Comparison of ENCODE assay signal across 8 cellular contexts in genomic region chr15:75024102-75024636, GRCh38. TPM values are rescaled to one million over a fixed set of nuclear protein-coding genes. Genes with fewer than 3 reads are reported as not detected.
DNase-seq lines count a peak whose midpoint lies in the region; ATAC-seq, FAIRE-seq and TF ChIP-seq lines count a peak whose summit lies in the region.

No MANE protein-coding gene starts in this region.

- TF ChIP-seq RAD21 in K562 (CRISPR knock-in tag; conservative IDR thresholded peaks at IDR 0.05 in 1 of 2, IDR thresholded peaks at IDR 0.05 in 1 of 2): no peak

- DNase-seq in activated naive CD4-positive, alpha-beta T cell (lab: John Stamatoyannopoulos, UW): no peak
- DNase-seq in NCI-H69 (lab: John Stamatoyannopoulos, UW): peak; percentile 36
- peak in 2 of 4 experiments; percentile 42 to 53 for DNase-seq in K562 (ENCODE audit: extremely low read depth in 1 of 4, low spot score in 3 of 4)
- DNase-seq in kidney: no peak
- DNase-seq in stomach: no peak
- DNase-seq in COLO829 (ENCODE audit: low spot score): no peak

- TF ChIP-seq EP300 in K562 (IDR thresholded peaks at IDR 0.05; ENCODE audit: low read length) (no peak), stomach (IDR thresholded peaks at IDR 0.05) (no peak)

- no peaks in the 10 kb centered on the region for H3K9me3 Mint-ChIP-seq in activated naive CD4-positive, alpha-beta T cell treated with anti-CD3 and anti-CD28 coated beads, Interleukin-2, amount 50 U/mL, for 24 hours

- peak; percentile 38 for ATAC-seq in K562
- ATAC-seq in GM19328 (IDR thresholded peaks at IDR 0.05; ENCODE audit: unreplicated experiment): no peak

- no TSS peak for BruUV-seq in K562 (replicated peaks; lab: Mats Ljungman, UMichigan)

- H3K4me2 ChIP-seq in K562 (ENCODE audit: insufficient read depth, low read length): peak overlapping the region; percentile 96

- H3K4me3 ChIP-seq in K562: peak overlapping the region; percentile 80
- peak overlapping the region; percentile 90 to 96 for H3K4me3 ChIP-seq in kidney (ENCODE audit: low read length in 2 of 2)
- H3K4me3 ChIP-seq in stomach: peak overlapping the region; percentile 74 to 94 (median 81)

- TF ChIP-seq POLR2A in K562 (conservative IDR thresholded peaks at IDR 0.05) (no peak), stomach (IDR thresholded peaks at IDR 0.05) (no peak)

- peak overlapping the region; percentile 97 for H3K27ac Mint-ChIP-seq in activated naive CD4-positive, alpha-beta T cell treated with anti-CD3 and anti-CD28 coated beads, Interleukin-2, amount 50 U/mL, for 24 hours

- peaks cover 12% of the 10 kb centered on the region for H3K36me3 ChIP-seq in K562 (ENCODE audit: control insufficient read depth, insufficient read depth, low read length)
- H3K36me3 ChIP-seq in kidney (ENCODE audit: control insufficient read depth in 1 of 2, insufficient read depth in 2 of 2, low read length in 2 of 2): no peaks in the 10 kb centered on the region
- peaks cover 0 to 9% (median 3%) of the 10 kb centered on the region in 4 donors for H3K36me3 ChIP-seq in stomach

- FAIRE-seq in K562 (lab: Jason Lieb, UNC): peak; percentile 83
- FAIRE-seq in kidney (lab: Jason Lieb, UNC): no peak

- H2AFZ ChIP-seq in K562 (ENCODE audit: low read depth, low read length): peak overlapping the region; percentile 91

- H3K79me2 ChIP-seq in K562 (ENCODE audit: control insufficient read depth, insufficient read depth, low read length): peaks cover 19% of the 10 kb centered on the region

- in situ Hi-C loops in K562 (cut with MboI): loop anchor here (10.0 kb wide), 1 partner anchor 651 kb away; no protein-coding TSS in a partner anchor

- H3K9me3 ChIP-seq in K562 (replicated peaks; ENCODE audit: control insufficient read depth, insufficient read depth, low read depth, low read length): no peaks in the 10 kb centered on the region
- no peaks in the 10 kb centered on the region for H3K9me3 ChIP-seq in kidney (ENCODE audit: control insufficient read depth in 1 of 2, low read length in 2 of 2)
- H3K9me3 ChIP-seq in stomach: no peaks in the 10 kb centered on the region

- no peaks in the 10 kb centered on the region for H4K20me1 ChIP-seq in K562 (replicated peaks; ENCODE audit: control insufficient read depth, insufficient read depth, low read length)

- H3K27me3 ChIP-seq in K562 (ENCODE audit: control insufficient read depth in 2 of 2, insufficient read depth in 2 of 2, low read length in 2 of 2) (no peaks in the 10 kb centered on the region), stomach (no peaks in the 10 kb centered on the region)

- H3K27ac ChIP-seq in K562 (ENCODE audit: extremely low read depth, low read depth, low read length) (peak overlapping the region; percentile 95), kidney (ENCODE audit: low read depth in 2 of 2, low read length in 2 of 2) (peak overlapping the region; percentile 84 to 89), stomach (peak overlapping the region in 4 of 5 donors; percentile 85 to 93 (median 92))

- no peaks in the 10 kb centered on the region for H3K9me1 ChIP-seq in K562 (ENCODE audit: control insufficient read depth, insufficient read depth, low read length)

- intact Hi-C loops in K562 (cut with micrococcal nuclease) (no loop called here), kidney (cut with DNase I) (no loop called here), stomach (cut with DNase I; ENCODE audit: low total_unique reads) (no loop called here)

- H3K36me3 Mint-ChIP-seq in activated naive CD4-positive, alpha-beta T cell treated with anti-CD3 and anti-CD28 coated beads, Interleukin-2, amount 50 U/mL, for 24 hours: no peaks in the 10 kb centered on the region

- H3K9ac ChIP-seq in K562 (ENCODE audit: insufficient read depth in 1 of 2, low read depth in 2 of 2, low read length in 2 of 2): peak overlapping the region; percentile 98 to 100
- peak overlapping the region; percentile 94 to 98 for H3K9ac ChIP-seq in kidney (ENCODE audit: low read length in 2 of 2)

- H3K4me3 Mint-ChIP-seq in activated naive CD4-positive, alpha-beta T cell treated with anti-CD3 and anti-CD28 coated beads, Interleukin-2, amount 50 U/mL, for 24 hours: peak overlapping the region; percentile 96

- H3K4me1 ChIP-seq in K562 (replicated peaks in 1 of 2; ENCODE audit: control insufficient read depth in 2 of 2, insufficient read depth in 2 of 2, low read length in 2 of 2) (peaks cover 17 to 23% of the 10 kb centered on the region in 2 experiments; a peak in 4 of 5 replicates), kidney (ENCODE audit: control insufficient read depth in 1 of 2, insufficient read depth in 1 of 2, low read depth in 1 of 2, low read length in 2 of 2) (peaks cover 5 to 15% of the 10 kb centered on the region in 2 donors), stomach (peaks cover 11 to 31% (median 23%) of the 10 kb centered on the region in 4 donors)

- TF ChIP-seq CTCF in K562 (IDR thresholded peaks at IDR 0.05 in 2 of 3, conservative IDR thresholded peaks at IDR 0.05 in 1 of 3; ENCODE audit: insufficient read depth in 2 of 3, low read depth in 1 of 3, low read length in 3 of 3) (no peak), kidney (IDR thresholded peaks at IDR 0.05; ENCODE audit: borderline replicate concordance, extremely low read depth, insufficient read depth) (no peak), stomach (IDR thresholded peaks at IDR 0.05) (no peak)

- 1% methylated on average over 5 of the region's 5 CpGs for WGBS in K562 (ENCODE audit: insufficient coverage, low coverage, missing lambda C conversion rate)
- WGBS in stomach, 5 donors: 22 to 27% (median 24%) methylated on average over 5 of the region's 5 CpGs

- POLR2A ChIA-PET in K562 (lab: Yijun Ruan, JAX): interaction anchor here (0.7 to 2.1 kb wide), 12 partner anchors 8 to 429 kb away, joined by 4 to 18 read pairs (median 6); no protein-coding TSS in a partner anchor

- no peaks in the 10 kb centered on the region for H3K27me3 Mint-ChIP-seq in activated naive CD4-positive, alpha-beta T cell treated with anti-CD3 and anti-CD28 coated beads, Interleukin-2, amount 50 U/mL, for 24 hours

- peaks cover 20% of the 10 kb centered on the region for H3K4me1 Mint-ChIP-seq in activated naive CD4-positive, alpha-beta T cell treated with anti-CD3 and anti-CD28 coated beads, Interleukin-2, amount 50 U/mL, for 24 hours

- CTCF ChIA-PET in K562 (lab: Yijun Ruan, JAX; ENCODE audit: low intra/inter-chr PET ratio): no interaction called here

TF ChIP-seq in K562, 482 proteins besides CTCF, POLR2A, EP300 and RAD21:
- TF ChIP-seq SPI1 (IDR thresholded peaks at IDR 0.05; ENCODE audit: borderline replicate concordance, low read depth, low read length) (peak; percentile 54; the same call in 1 of the 2 replicates), MAFG (tag; conservative IDR thresholded peaks at IDR 0.05) (0 out of 2 replicates have a peak, but pooled peaks have one; percentile 41), PTBP1 (IDR thresholded peaks at IDR 0.05; ENCODE audit: low read depth, low read length) (no peak), GABPB1 (CRISPR knock-in tag; IDR thresholded peaks at IDR 0.05) (no peak)

RNA-seq across cellular contexts. Expression of gene PPCDC, which starts 0.8 kb away (rescaled TPM):
- 20.0 and 54.1 TPM in 2 replicates for total RNA-seq in K562 (2011; cell fraction: chromatin; rRNA removed; ENCODE audit: low replicate concordance)
- total RNA-seq in K562 (2011; cell fraction: nucleolus; rRNA removed): 31.7 TPM in 2 replicates
- 24.1 and 30.8 TPM in 2 replicates for total RNA-seq in K562 (2011; cell fraction: nucleoplasm; rRNA removed)
- total RNA-seq in K562 (2014; rRNA removed): 16.3 and 17.1 TPM in 2 replicates
- total RNA-seq in K562 (2014; rRNA removed; fragmentation: Illumina TruSeq; extraction: Trizol): 6.4 and 10.9 TPM in 2 replicates
- 9.7 and 13.5 TPM in 2 replicates for total RNA-seq in K562 (2015; rRNA removed; fragmentation: Illumina TruSeq; extraction: Trizol)
- total RNA-seq in K562 (2021): 15.2 and 16.7 TPM in 2 replicates
- 16.7 and 17.9 TPM in 2 replicates for polyA plus RNA-seq in K562 (2011; rRNA removed)
- 26.9 and 55.6 TPM in 2 replicates for polyA plus RNA-seq in K562 (2011; cell fraction: cytosol; rRNA removed)
- polyA plus RNA-seq in K562 (2011; cell fraction: nucleus; rRNA removed): 22.7 and 31.8 TPM in 2 replicates
- 11.4 and 15.7 TPM in 2 replicates for polyA plus RNA-seq in K562 (2012)
- 21.7 and 24.9 TPM in 2 replicates for polyA plus RNA-seq in K562 (2014; fragmentation: Illumina TruSeq; extraction: Trizol)
- polyA plus RNA-seq in K562 (2014; fragmentation: Nextera tagmentation; extraction: Ambion mirVana): 10 to 100 TPM; 50.0 to 53.6 TPM
- polyA plus RNA-seq in K562 (2014; rRNA removed): 34.8 and 41.6 TPM in 2 replicates
- polyA minus RNA-seq in K562 (2011; rRNA and poly(A)+ RNA removed): 6.7 and 7.8 TPM in 2 replicates
- 6.4 and 9.0 TPM in 2 replicates for polyA minus RNA-seq in K562 (2011; cell fraction: cytosol; rRNA and poly(A)+ RNA removed)
- 12.3 and 15.2 TPM in 2 replicates for polyA minus RNA-seq in K562 (2011; cell fraction: nucleus; rRNA and poly(A)+ RNA removed)
- total RNA-seq in kidney: 16.3 TPM
- 25.3 TPM for polyA plus RNA-seq in kidney (ENCODE audit: insufficient read depth, low read depth, low replicate concordance)
- total RNA-seq in stomach: 10 to 100 TPM in 4 of 5 donors, 1 to 10 TPM in 1; 3.2 to 74.1 (median 35.7) TPM
- polyA plus RNA-seq in stomach: 10 to 100 TPM; 19.7 to 24.6 (median 21.0) TPM

RNA-seq across cellular contexts. Expression of gene SCAMP5, which starts 28.8 kb away (rescaled TPM):
- total RNA-seq in K562 (2011; cell fraction: chromatin; rRNA removed; ENCODE audit: low replicate concordance): not detected in 2 replicates
- 0.33 TPM in 1 of 2 replicates, not detected in the other for total RNA-seq in K562 (2011; cell fraction: nucleolus; rRNA removed)
- total RNA-seq in K562 (2011; cell fraction: nucleoplasm; rRNA removed): not detected in 2 replicates
- total RNA-seq in K562 (2014; rRNA removed) (not detected in 2 replicates), K562 (2014; rRNA removed; fragmentation: Illumina TruSeq; extraction: Trizol) (not detected in 2 replicates), K562 (2015; rRNA removed; fragmentation: Illumina TruSeq; extraction: Trizol) (0.08 and 0.11 TPM in 2 replicates), K562 (2021) (0.27 and 0.31 TPM in 2 replicates), kidney (13.4 TPM), stomach (10 to 100 TPM in 3 of 5 donors, 1 to 10 TPM in 2; 1.8 to 70.1 (median 13.4) TPM)
- polyA plus RNA-seq in K562 (2011; rRNA removed) (0.24 and 0.29 TPM in 2 replicates), K562 (2014; fragmentation: Illumina TruSeq; extraction: Trizol) (0.09 and 0.15 TPM in 2 replicates), K562 (2014; fragmentation: Nextera tagmentation; extraction: Ambion mirVana) (not detected), K562 (2014; rRNA removed) (not detected in 2 replicates), kidney (ENCODE audit: insufficient read depth, low read depth, low replicate concordance) (29.5 TPM), stomach (10 to 100 TPM in 2 of 3 donors, 1 to 10 TPM in 1; 8.8 to 12.7 (median 12.4) TPM)
- polyA plus RNA-seq in K562 (2011; cell fraction: cytosol; rRNA removed): 0.15 and 0.18 TPM in 2 replicates
- polyA plus RNA-seq in K562 (2011; cell fraction: nucleus; rRNA removed): 0.14 and 0.15 TPM in 2 replicates
- polyA plus RNA-seq in K562 (2012): 0.14 and 0.21 TPM in 2 replicates
- polyA minus RNA-seq in K562 (2011; rRNA and poly(A)+ RNA removed): 0.11 and 0.42 TPM in 2 replicates
- polyA minus RNA-seq in K562 (2011; cell fraction: cytosol; rRNA and poly(A)+ RNA removed): not detected in 2 replicates
- polyA minus RNA-seq in K562 (2011; cell fraction: nucleus; rRNA and poly(A)+ RNA removed): not detected in 2 replicates
